26 cellular contexts compared by ENCODE assay signal in genomic region chr13:88144580-88144979, GRCh38.
"Had no signal": no experiment of that assay in that cellular context is flagged by ENCODE, and none has a peak within 500 bp of the region (broad histone marks: within the 10 kb centered on the region; RNA-seq: fewer than 3 reads in every experiment).

No MANE protein-coding gene starts in this region.

- H3K27me3 Mint-ChIP-seq: activated CD4-positive, alpha-beta T cell treated with anti-CD3 and anti-CD28 coated beads for 36 hours; activated CD8-positive, alpha-beta memory T cell treated with anti-CD3 and anti-CD28 coated beads, Interleukin-2, amount 10 ng/mL, durations not matched to agents 7 days and 5 days; activated naive CD8-positive, alpha-beta T cell; activated T-cell treated with anti-CD3 and anti-CD28 coated beads, Interleukin-2, amount 50 U/mL, for 24 hours; brain had no signal

- H3K27ac Mint-ChIP-seq: activated CD4-positive, alpha-beta T cell treated with anti-CD3 and anti-CD28 coated beads for 36 hours; activated CD8-positive, alpha-beta memory T cell treated with anti-CD3 and anti-CD28 coated beads, Interleukin-2, amount 10 ng/mL, durations not matched to agents 7 days and 5 days; activated naive CD8-positive, alpha-beta T cell; activated T-cell treated with anti-CD3 and anti-CD28 coated beads, Interleukin-2, amount 50 U/mL, for 24 hours; brain had no signal

- H3K9me3 ChIP-seq: Peyer's patch had no signal

- H3K27ac ChIP-seq: cardiac muscle cell, KMS-11, Peyer's patch, RWPE1, SJSA1 had no signal

- H3K27me3 ChIP-seq: cardiac muscle cell, Peyer's patch, SJSA1 had no signal

- H3K9ac ChIP-seq: KMS-11 had no signal

- H3K36me3 Mint-ChIP-seq: activated CD8-positive, alpha-beta memory T cell treated with anti-CD3 and anti-CD28 coated beads, Interleukin-2, amount 10 ng/mL, durations not matched to agents 7 days and 5 days; activated naive CD8-positive, alpha-beta T cell; brain had no signal

- ATAC-seq: activated CD4-positive, alpha-beta T cell treated with anti-CD3 and anti-CD28 coated beads for 36 hours; activated CD8-positive, alpha-beta memory T cell treated with anti-CD3 and anti-CD28 coated beads, Interleukin-2, amount 10 ng/mL, durations not matched to agents 7 days and 5 days had no signal

- H3K4me2 ChIP-seq: KMS-11 had no signal

- H3K4me1 ChIP-seq: Peyer's patch, SJSA1 had no signal

- H3K9me3 Mint-ChIP-seq: activated T-cell treated with anti-CD3 and anti-CD28 coated beads, Interleukin-2, amount 50 U/mL, for 24 hours; brain had no signal

- DNase-seq: activated CD4-positive, alpha-beta T cell treated with anti-CD3 and anti-CD28 coated beads for 36 hours; activated CD4-positive, CD25-positive, alpha-beta regulatory T cell; activated CD8-positive, alpha-beta memory T cell treated with anti-CD3 and anti-CD28 coated beads, Interleukin-2, amount 10 ng/mL, durations not matched to agents 7 days and 5 days; activated effector memory CD4-positive, alpha-beta T cell treated with anti-CD3 and anti-CD28 coated beads, Interleukin-2, amount 50 U/mL, for 16 hours; activated naive CD4-positive, alpha-beta T cell treated with Interleukin-2 at 50 U/mL for 16 hours; activated T-cell treated with anti-CD3 and anti-CD28 coated beads, Interleukin-2, amount 50 U/mL, for 24 hours; amygdala; MM.1S; NCI-H1105; NCI-H1436; NCI-H187 treated with DMSO at 0.1 percent for 48 hours; NCI-H2171; NCI-H2227 treated with DMSO at 0.1 percent for 48 hours; NCI-H446 treated with DMSO at 0.1 percent for 48 hours; NCI-H524 treated with DMSO at 0.1 percent for 48 hours; NCI-H748 treated with DMSO at 0.1 percent for 48 hours; Peyer's patch; Right ventricle myocardium superior; T-helper 2 cell; T1000 had no signal

- H3K36me3 ChIP-seq: cardiac muscle cell, Peyer's patch, SJSA1 had no signal

- H3K4me1 Mint-ChIP-seq: activated CD4-positive, alpha-beta T cell treated with anti-CD3 and anti-CD28 coated beads for 36 hours; activated CD8-positive, alpha-beta memory T cell treated with anti-CD3 and anti-CD28 coated beads, Interleukin-2, amount 10 ng/mL, durations not matched to agents 7 days and 5 days; brain had no signal

- H3K4me3 Mint-ChIP-seq: activated CD4-positive, alpha-beta T cell treated with anti-CD3 and anti-CD28 coated beads for 36 hours; activated CD8-positive, alpha-beta memory T cell treated with anti-CD3 and anti-CD28 coated beads, Interleukin-2, amount 10 ng/mL, durations not matched to agents 7 days and 5 days; activated naive CD8-positive, alpha-beta T cell; activated T-cell treated with anti-CD3 and anti-CD28 coated beads, Interleukin-2, amount 50 U/mL, for 24 hours; brain had no signal

- H3K4me3 ChIP-seq: cardiac muscle cell, Peyer's patch, SJSA1 had no signal
